Comparison of ENCODE assay signal across 24 cellular contexts in genomic region chr16:29999605-30000004, GRCh38. TPM values are rescaled to one million over a fixed set of nuclear protein-coding genes. Genes with fewer than 3 reads are reported as not detected.
DNase-seq lines count a peak whose midpoint lies in the region; ATAC-seq and TF ChIP-seq lines count a peak whose summit lies in the region.
"Had no signal": no experiment of that assay in that cellular context is flagged by ENCODE, and none has a peak within 500 bp of the region (broad histone marks: within the 10 kb centered on the region; RNA-seq: fewer than 3 reads in every experiment).

No MANE protein-coding gene starts in this region.

- DNase-seq in T-helper 2 cell treated with Interferon-gamma antibody and Interleukin-4, amounts not matched to agents 5 μg/mL and 100 μg/mL, for 36 hours (ENCODE audit: low spot score): no peak
- DNase-seq in T-helper 2 cell (no peak), neural crest cell (ENCODE audit: low read depth, low spot score) (no peak), Kasumi-1 (lab: John Stamatoyannopoulos, UW) (no peak), heart right ventricle (no peak)
- no peak for DNase-seq in activated naive CD4-positive, alpha-beta T cell treated with anti-CD3 and anti-CD28 coated beads, Interleukin-2, amount 50 U/mL, for 72 hours (ENCODE audit: low spot score in 2 of 2)
- DNase-seq: 8988T; BE2C; CD8-positive, alpha-beta memory T cell; DMS53; EL; GOT3; MV-4-11; NCI-H1417; NCI-H187; NCI-H2107; NCI-H510A; NCI-H748 treated with DMSO at 0.1 percent for 48 hours; SIG-M5 had no signal

- H3K27me3 Mint-ChIP-seq in T-helper 2 cell treated with Interferon-gamma antibody and Interleukin-4, amounts not matched to agents 5 μg/mL and 100 μg/mL, for 36 hours (ENCODE audit: low read depth): no peaks in the 10 kb centered on the region
- no peaks in the 10 kb centered on the region for H3K27me3 Mint-ChIP-seq in activated T-helper 17 cell treated with anti-CD3 and anti-CD28 coated beads, Interleukin-2, amount 50 U/mL, for 72 hours
- H3K27me3 Mint-ChIP-seq in neural crest cell (ENCODE audit: low read depth): peaks cover 3% of the 10 kb centered on the region
- H3K27me3 Mint-ChIP-seq: CD8-positive, alpha-beta memory T cell had no signal

- no peaks in the 10 kb centered on the region for H3K9me3 Mint-ChIP-seq in T-helper 2 cell treated with Interferon-gamma antibody and Interleukin-4, amounts not matched to agents 5 μg/mL and 100 μg/mL, for 36 hours
- H3K9me3 Mint-ChIP-seq in activated T-helper 17 cell treated with anti-CD3 and anti-CD28 coated beads, Interleukin-2, amount 50 U/mL, for 72 hours: no peaks in the 10 kb centered on the region
- H3K9me3 Mint-ChIP-seq in neural crest cell: no peaks in the 10 kb centered on the region
- H3K9me3 Mint-ChIP-seq in activated naive CD4-positive, alpha-beta T cell treated with anti-CD3 and anti-CD28 coated beads, Interleukin-2, amount 50 U/mL, for 72 hours: no peaks in the 10 kb centered on the region
- H3K9me3 Mint-ChIP-seq: CD8-positive, alpha-beta memory T cell had no signal

- peak overlapping the region in 6 of 11 experiments; percentile 9 to 60 (median 32); a peak in 5 of 22 replicates for H3K9ac ChIP-seq in BLaER1 treated with 17β-estradiol and CSF1 and Interleukin-3, amounts not matched to agents 10 nM and 100 nM

- H3K4me3 ChIP-seq in BLaER1 treated with 17β-estradiol and CSF1 and Interleukin-3, amounts not matched to agents 10 nM and 100 nM: no peak overlapping the region
- no peak overlapping the region for H3K4me3 ChIP-seq in heart right ventricle
- H3K4me3 ChIP-seq: GM12878, K562 had no signal

- TF ChIP-seq CTCF in neural crest cell (conservative IDR thresholded peaks at IDR 0.05) (no peak), heart right ventricle (IDR thresholded peaks at IDR 0.05) (no peak)

- H3K4me1 ChIP-seq in BLaER1 treated with 17β-estradiol and CSF1 and Interleukin-3, amounts not matched to agents 10 nM and 100 nM: peaks cover 34 to 87% (median 82%) of the 10 kb centered on the region in 10 experiments
- H3K4me1 ChIP-seq in heart right ventricle: peaks cover 6 to 24% (median 17%) of the 10 kb centered on the region in 9 donors
- H3K4me1 ChIP-seq: BE2C had no signal

- H3K36me3 ChIP-seq in BLaER1 treated with 17β-estradiol and CSF1 and Interleukin-3, amounts not matched to agents 10 nM and 100 nM: peaks cover 0 to 28% (median 11%) of the 10 kb centered on the region in 11 experiments; a peak in 12 of 22 replicates
- peaks cover 0 to 64% (median 4%) of the 10 kb centered on the region in 9 donors for H3K36me3 ChIP-seq in heart right ventricle

- H3K4me3 Mint-ChIP-seq in T-helper 2 cell treated with Interferon-gamma antibody and Interleukin-4, amounts not matched to agents 5 μg/mL and 100 μg/mL, for 36 hours: no peak overlapping the region
- no peak overlapping the region for H3K4me3 Mint-ChIP-seq in activated T-helper 17 cell treated with anti-CD3 and anti-CD28 coated beads, Interleukin-2, amount 50 U/mL, for 72 hours
- peak overlapping the region; percentile 97 for H3K4me3 Mint-ChIP-seq in neural crest cell

- no peaks in the 10 kb centered on the region for H3K9me3 ChIP-seq in BLaER1 treated with 17β-estradiol and CSF1 and Interleukin-3, amounts not matched to agents 10 nM and 100 nM (replicated peaks in 1 of 11)
- no peaks in the 10 kb centered on the region for H3K9me3 ChIP-seq in heart right ventricle
- H3K9me3 ChIP-seq: BE2C had no signal

- WGBS in heart right ventricle, 2 donors: 90 to 93% methylated on average over 6 of the region's 6 CpGs

- peaks cover 8% of the 10 kb centered on the region for H3K4me1 Mint-ChIP-seq in T-helper 2 cell treated with Interferon-gamma antibody and Interleukin-4, amounts not matched to agents 5 μg/mL and 100 μg/mL, for 36 hours (ENCODE audit: low read depth)
- H3K4me1 Mint-ChIP-seq in activated T-helper 17 cell treated with anti-CD3 and anti-CD28 coated beads, Interleukin-2, amount 50 U/mL, for 72 hours: peaks cover 22% of the 10 kb centered on the region
- H3K4me1 Mint-ChIP-seq in neural crest cell: peaks cover 23% of the 10 kb centered on the region

- no peak for ATAC-seq in activated T-helper 17 cell treated with anti-CD3 and anti-CD28 coated beads, Interleukin-2, amount 50 U/mL, for 72 hours (replicated peaks)
- no peak for ATAC-seq in heart right ventricle
- no peak for ATAC-seq in activated naive CD4-positive, alpha-beta T cell treated with anti-CD3 and anti-CD28 coated beads, Interleukin-2, amount 50 U/mL, for 72 hours
- ATAC-seq: GM12878, K562 had no signal

- H3K27ac ChIP-seq in BLaER1 treated with 17β-estradiol and CSF1 and Interleukin-3, amounts not matched to agents 10 nM and 100 nM: 0 out of 22 replicates have a peak overlapping the region, but pooled peaks of 1 of the 11 experiments have one; percentile 10
- H3K27ac ChIP-seq in heart right ventricle: no peak overlapping the region

- peak overlapping the region in 10 of 11 experiments; percentile 14 to 94 (median 80); a peak in 19 of 22 replicates for H3K4me2 ChIP-seq in BLaER1 treated with 17β-estradiol and CSF1 and Interleukin-3, amounts not matched to agents 10 nM and 100 nM

- no peaks in the 10 kb centered on the region for H3K27me3 ChIP-seq in BLaER1 treated with 17β-estradiol and CSF1 and Interleukin-3, amounts not matched to agents 10 nM and 100 nM
- no peaks in the 10 kb centered on the region for H3K27me3 ChIP-seq in heart right ventricle
- H3K27me3 ChIP-seq: BE2C had no signal

- intact Hi-C loops in heart right ventricle (cut with DNase I): loop anchor here in 8 of 10 donors (5.0 to 10.0 kb wide), 6 partner anchors 37 to 295 kb away; partner anchors contain the start of genes CDIPT (in 4 of the 8), KCTD13 (in 4 of the 8), TMEM219 (in 3 of the 8) and PAGR1 (in 1 of the 8)

- peak overlapping the region; percentile 3 for H3K27ac Mint-ChIP-seq in T-helper 2 cell treated with Interferon-gamma antibody and Interleukin-4, amounts not matched to agents 5 μg/mL and 100 μg/mL, for 36 hours
- peak overlapping the region; percentile 52 for H3K27ac Mint-ChIP-seq in activated T-helper 17 cell treated with anti-CD3 and anti-CD28 coated beads, Interleukin-2, amount 50 U/mL, for 72 hours
- H3K27ac Mint-ChIP-seq in neural crest cell (ENCODE audit: unreplicated experiment): peak overlapping the region; percentile 27
- peak overlapping the region in 1 of 2 donors; percentile 69 for H3K27ac Mint-ChIP-seq in activated naive CD4-positive, alpha-beta T cell treated with anti-CD3 and anti-CD28 coated beads, Interleukin-2, amount 50 U/mL, for 72 hours

- H4K20me1 ChIP-seq in BLaER1 treated with 17β-estradiol and CSF1 and Interleukin-3, amounts not matched to agents 10 nM and 100 nM: peaks cover 8 to 62% (median 44%) of the 10 kb centered on the region in 11 experiments; a peak in 19 of 22 replicates

- peaks cover 44% of the 10 kb centered on the region for H3K36me3 Mint-ChIP-seq in T-helper 2 cell treated with Interferon-gamma antibody and Interleukin-4, amounts not matched to agents 5 μg/mL and 100 μg/mL, for 36 hours (ENCODE audit: low read depth)
- H3K36me3 Mint-ChIP-seq in activated T-helper 17 cell treated with anti-CD3 and anti-CD28 coated beads, Interleukin-2, amount 50 U/mL, for 72 hours (ENCODE audit: low read depth): peaks cover 81% of the 10 kb centered on the region
- H3K36me3 Mint-ChIP-seq in neural crest cell (ENCODE audit: low read depth): peaks cover 9% of the 10 kb centered on the region
- H3K36me3 Mint-ChIP-seq in activated naive CD4-positive, alpha-beta T cell treated with anti-CD3 and anti-CD28 coated beads, Interleukin-2, amount 50 U/mL, for 72 hours: peaks cover 17 to 24% of the 10 kb centered on the region in 2 donors

RNA-seq across cellular contexts. Expression of gene INO80E, which starts 3.6 kb away (rescaled TPM):
- 100 to 1,000 TPM in 1 of 2 donors, 10 to 100 TPM in 1; 77.9 to 116 TPM for total RNA-seq in activated T-helper 17 cell treated with anti-CD3 and anti-CD28 coated beads, Interleukin-2, amount 50 U/mL, for 72 hours
- total RNA-seq in neural crest cell (81.9 and 88.6 TPM in 2 replicates), heart right ventricle (10 to 100 TPM; 23.2 to 34.8 (median 30.6) TPM)
- polyA plus RNA-seq in heart right ventricle: 10 to 100 TPM; 63.2 to 80.4 TPM
- total RNA-seq in activated naive CD4-positive, alpha-beta T cell treated with anti-CD3 and anti-CD28 coated beads, Interleukin-2, amount 50 U/mL, for 72 hours: 10 to 100 TPM; 85.3 to 90.7 TPM

RNA-seq across cellular contexts. Expression of gene HIRIP3, which starts 4.2 kb away (rescaled TPM):
- total RNA-seq in activated T-helper 17 cell treated with anti-CD3 and anti-CD28 coated beads, Interleukin-2, amount 50 U/mL, for 72 hours: 10 to 100 TPM; 23.9 to 34.1 TPM
- total RNA-seq in neural crest cell (31.8 and 34.8 TPM in 2 replicates), heart right ventricle (10 to 100 TPM; 14.4 to 23.2 (median 17.1) TPM)
- polyA plus RNA-seq in heart right ventricle: 10 to 100 TPM; 17.9 to 22.4 TPM
- 10 to 100 TPM; 30.1 to 38.7 TPM for total RNA-seq in activated naive CD4-positive, alpha-beta T cell treated with anti-CD3 and anti-CD28 coated beads, Interleukin-2, amount 50 U/mL, for 72 hours

RNA-seq across cellular contexts. Expression of gene DOC2A, which starts 11.2 kb away (rescaled TPM):
- 1 to 10 TPM in 1 of 2 donors, under 1 TPM in 1; 0.19 to 1.0 TPM for total RNA-seq in activated T-helper 17 cell treated with anti-CD3 and anti-CD28 coated beads, Interleukin-2, amount 50 U/mL, for 72 hours
- total RNA-seq in neural crest cell: 5.7 and 6.4 TPM in 2 replicates
- total RNA-seq in heart right ventricle: under 1 TPM in 4 of 10 donors, not detected in 6; 0.27 to 0.95 (median 0.48) TPM
- 1 to 10 TPM in 1 of 2 donors, under 1 TPM in 1; 0.41 to 2.7 TPM for polyA plus RNA-seq in heart right ventricle
- total RNA-seq in activated naive CD4-positive, alpha-beta T cell treated with anti-CD3 and anti-CD28 coated beads, Interleukin-2, amount 50 U/mL, for 72 hours: 1 to 10 TPM in 1 of 2 donors, under 1 TPM in 1; 0.80 to 2.0 TPM
- polyA plus RNA-seq: CD8-positive, alpha-beta memory T cell had no signal

RNA-seq across cellular contexts. Expression of gene C16orf92, which starts 23.4 kb away (rescaled TPM):
- total RNA-seq in activated T-helper 17 cell treated with anti-CD3 and anti-CD28 coated beads, Interleukin-2, amount 50 U/mL, for 72 hours: not detected
- total RNA-seq in neural crest cell (not detected in 2 replicates), heart right ventricle (not detected)
- not detected for polyA plus RNA-seq in heart right ventricle
- not detected for total RNA-seq in activated naive CD4-positive, alpha-beta T cell treated with anti-CD3 and anti-CD28 coated beads, Interleukin-2, amount 50 U/mL, for 72 hours
- total RNA-seq: CD8-positive, alpha-beta memory T cell; GM12878; K562; OCI-LY7 had no signal
- polyA plus RNA-seq: CD8-positive, alpha-beta memory T cell; GM12878; K562 had no signal

RNA-seq across cellular contexts. Expression of gene TAOK2, which starts 25.9 kb away (rescaled TPM):
- total RNA-seq in activated T-helper 17 cell treated with anti-CD3 and anti-CD28 coated beads, Interleukin-2, amount 50 U/mL, for 72 hours: 10 to 100 TPM; 34.9 to 44.0 TPM
- total RNA-seq in neural crest cell (67.7 and 73.2 TPM in 2 replicates), heart right ventricle (10 to 100 TPM; 27.0 to 40.6 (median 32.7) TPM)
- polyA plus RNA-seq in heart right ventricle: 10 to 100 TPM; 27.6 to 50.4 TPM
- total RNA-seq in activated naive CD4-positive, alpha-beta T cell treated with anti-CD3 and anti-CD28 coated beads, Interleukin-2, amount 50 U/mL, for 72 hours: 10 to 100 TPM; 29.6 to 52.7 TPM
